Comparison of ENCODE assay signal across 21 cellular contexts in the genomic region with DNA sequence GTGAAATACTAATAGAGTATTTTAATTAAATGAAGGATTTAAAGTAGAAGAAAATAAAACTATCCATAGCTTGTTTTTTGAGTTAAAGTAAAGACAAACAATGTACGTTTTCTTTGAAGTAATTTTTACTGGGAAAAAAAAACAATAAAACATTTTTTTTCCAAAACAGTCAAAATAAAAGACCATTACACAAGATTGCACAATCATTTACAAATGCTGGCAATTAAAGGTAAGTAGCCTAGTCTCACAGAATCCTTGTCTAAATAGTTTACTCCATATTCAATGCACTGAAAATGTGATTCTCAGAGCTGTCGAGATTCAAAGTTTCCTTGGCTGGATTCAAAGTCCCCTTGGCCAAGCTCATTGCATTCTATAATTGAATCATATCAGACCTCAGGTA. TPM values are rescaled to one million over a fixed set of nuclear protein-coding genes. Genes with fewer than 3 reads are reported as not detected.
A peak's percentile ranks its signal among the peaks of the same experiment; 100 is the strongest.
DNase-seq lines count a peak whose midpoint lies in the region; ATAC-seq and TF ChIP-seq lines count a peak whose summit lies in the region.
"Had no signal": no experiment of that assay in that cellular context is flagged by ENCODE, and none has a peak within 500 bp of the region (broad histone marks: within the 10 kb centered on the region; RNA-seq: fewer than 3 reads in every experiment).

No MANE protein-coding gene starts in this region.

- DNase-seq in Calu3: no peak
- no peak for DNase-seq in Karpas-422
- no peak for DNase-seq in esophagus muscularis mucosa (ENCODE audit: extremely low spot score)
- no peak for DNase-seq in psoas muscle
- DNase-seq in epidermal melanocyte (ENCODE audit: insufficient read length, low spot score): no peak
- DNase-seq in spleen: no peak
- DNase-seq: 8988T; CD4-positive, alpha-beta memory T cell; DMS 273 treated with DMSO at 0.1 percent for 48 hours; DMS53; DND-41; EL; GM23248 had no signal

- TF ChIP-seq CTCF in Calu3 (IDR thresholded peaks at IDR 0.05; ENCODE audit: unreplicated experiment) (no peak), esophagus muscularis mucosa (IDR thresholded peaks at IDR 0.05) (no peak), psoas muscle (IDR thresholded peaks at IDR 0.05) (no peak), spleen (IDR thresholded peaks at IDR 0.05 in 8 of 11, conservative IDR thresholded peaks at IDR 0.05 in 3 of 11) (no peak)

- H2AFZ ChIP-seq in Karpas-422 (ENCODE audit: low read length): no peak overlapping the region
- H2AFZ ChIP-seq: GM23248 had no signal

- no peaks in the 10 kb centered on the region for H3K36me3 ChIP-seq in Karpas-422 (ENCODE audit: insufficient read depth, low read length)
- no peaks in the 10 kb centered on the region for H3K36me3 ChIP-seq in esophagus muscularis mucosa
- H3K36me3 ChIP-seq in psoas muscle (ENCODE audit: insufficient read depth in 1 of 2, low read depth in 1 of 2): peaks cover 0 to 4% of the 10 kb centered on the region in 2 donors
- no peaks in the 10 kb centered on the region for H3K36me3 ChIP-seq in spleen
- H3K36me3 ChIP-seq: BLaER1, HAP-1 had no signal

- no peak overlapping the region for H3K9ac ChIP-seq in Karpas-422 (ENCODE audit: low read length)
- H3K9ac ChIP-seq: BLaER1, GM23248 had no signal

- CTCF ChIA-PET in Calu3 (lab: Charles Lee): no interaction called here

- no peaks in the 10 kb centered on the region for H3K9me2 ChIP-seq in Karpas-422 (replicated peaks; ENCODE audit: insufficient read depth, low read length)

- no TSS peak for BruUV-seq in Calu3 (replicated peaks; lab: Mats Ljungman, UMichigan)

- WGBS in esophagus muscularis mucosa: 64% methylated on average over 2 of the region's 2 CpGs
- WGBS in psoas muscle, 3 donors: 53 to 55% (median 54%) methylated on average over 2 of the region's 2 CpGs
- WGBS in spleen, 5 donors: 81 to 91% (median 87%) methylated on average over 2 of the region's 2 CpGs

- H3K4me2 ChIP-seq in Karpas-422 (ENCODE audit: low read depth, low read length, poor library complexity, severe bottlenecking): no peak overlapping the region
- H3K4me2 ChIP-seq: BLaER1 had no signal

- H3K4me3 Mint-ChIP-seq in Calu3 (ENCODE audit: low read depth, unreplicated experiment): no peak overlapping the region
- H3K4me3 Mint-ChIP-seq: CD14-positive monocyte; CD4-positive, alpha-beta memory T cell had no signal

- H3K9me3 Mint-ChIP-seq in Calu3 (ENCODE audit: low read depth, unreplicated experiment): no peaks in the 10 kb centered on the region
- H3K9me3 Mint-ChIP-seq: CD14-positive monocyte; CD4-positive, alpha-beta memory T cell had no signal

- no peak for TF ChIP-seq EP300 in esophagus muscularis mucosa (IDR thresholded peaks at IDR 0.05)

- H3K4me1 ChIP-seq in Karpas-422 (ENCODE audit: low read length) (peaks cover 79% of the 10 kb centered on the region), esophagus muscularis mucosa (peaks cover 0 to 15% (median 8%) of the 10 kb centered on the region in 4 donors), psoas muscle (peaks cover 42% of the 10 kb centered on the region), spleen (no peaks in the 10 kb centered on the region)

- H3K27ac ChIP-seq in Karpas-422 (ENCODE audit: low read length) (peak overlapping the region; percentile 47; the same call in 1 of the 2 replicates), esophagus muscularis mucosa (replicated peaks in 1 of 4) (peak overlapping the region in 3 of 4 donors; percentile 30 to 66 (median 56)), psoas muscle (peak overlapping the region; percentile 99), spleen (no peak overlapping the region)
- H3K27ac ChIP-seq: BLaER1, GM23248 had no signal

- H3K27ac Mint-ChIP-seq in Calu3 (ENCODE audit: unreplicated experiment): peak overlapping the region; percentile 74
- H3K27ac Mint-ChIP-seq: CD14-positive monocyte; CD4-positive, alpha-beta memory T cell had no signal

- no peaks in the 10 kb centered on the region for H4K20me1 ChIP-seq in Karpas-422 (ENCODE audit: insufficient read depth, low read depth, low read length)
- H4K20me1 ChIP-seq: BLaER1 had no signal

- H3K79me2 ChIP-seq in Karpas-422 (ENCODE audit: low read length): no peaks in the 10 kb centered on the region

- H3K4me3 ChIP-seq in Karpas-422 (ENCODE audit: low read length) (no peak overlapping the region), esophagus muscularis mucosa (no peak overlapping the region), psoas muscle (no peak overlapping the region), spleen (no peak overlapping the region)
- H3K4me3 ChIP-seq: BLaER1, GM12878, GM23248, HAP-1 had no signal

- intact Hi-C loops in Calu3 (cut with micrococcal nuclease; ENCODE audit: unreplicated experiment): no loop called here
- intact Hi-C loops in esophagus muscularis mucosa (cut with DNase I): no loop called here
- intact Hi-C loops in psoas muscle (cut with DNase I): no loop called here
- intact Hi-C loops in spleen (cut with DNase I; ENCODE audit: low total_unique reads): no loop called here

- ATAC-seq in psoas muscle (no peak), GM19023 (IDR thresholded peaks at IDR 0.05; ENCODE audit: unreplicated experiment) (no peak)
- ATAC-seq: GM12878 had no signal

- H3K9me3 ChIP-seq in Karpas-422 (ENCODE audit: low read length) (no peaks in the 10 kb centered on the region), esophagus muscularis mucosa (no peaks in the 10 kb centered on the region), psoas muscle (no peaks in the 10 kb centered on the region), spleen (no peaks in the 10 kb centered on the region)
- H3K9me3 ChIP-seq: BLaER1, HAP-1 had no signal

- peaks cover 44% of the 10 kb centered on the region for H3K4me1 Mint-ChIP-seq in Calu3 (ENCODE audit: low read depth, unreplicated experiment)
- H3K4me1 Mint-ChIP-seq: CD14-positive monocyte; CD4-positive, alpha-beta memory T cell had no signal

- no peaks in the 10 kb centered on the region for H3K27me3 ChIP-seq in Karpas-422 (ENCODE audit: low read length)
- no peaks in the 10 kb centered on the region for H3K27me3 ChIP-seq in esophagus muscularis mucosa
- no peaks in the 10 kb centered on the region for H3K27me3 ChIP-seq in psoas muscle (ENCODE audit: insufficient read depth in 3 of 3, low read length in 2 of 3)
- no peaks in the 10 kb centered on the region for H3K27me3 ChIP-seq in spleen (replicated peaks in 1 of 7)
- H3K27me3 ChIP-seq: BLaER1 had no signal

- no peaks in the 10 kb centered on the region for H3K27me3 Mint-ChIP-seq in Calu3 (ENCODE audit: unreplicated experiment)

- no peak for TF ChIP-seq POLR2A in esophagus muscularis mucosa (IDR thresholded peaks at IDR 0.05; ENCODE audit: low read depth)
- TF ChIP-seq POLR2A in spleen (IDR thresholded peaks at IDR 0.05): no peak

- no peaks in the 10 kb centered on the region for H3K36me3 Mint-ChIP-seq in Calu3 (ENCODE audit: insufficient read depth, unreplicated experiment)
- H3K36me3 Mint-ChIP-seq: CD14-positive monocyte; CD4-positive, alpha-beta memory T cell had no signal

RNA-seq across cellular contexts. Expression of gene C4orf54, which starts 21.2 kb away (rescaled TPM):
- total RNA-seq in Calu3 (2022) (not detected in 2 replicates), esophagus muscularis mucosa (1 to 10 TPM in 1 of 4 donors, under 1 TPM in 3; under 0.01 to 2.1 (median 0.60) TPM), psoas muscle (100 to 1,000 TPM in 2 of 4 donors, 10 to 100 TPM in 2; 58.1 to 151 (median 92.5) TPM), spleen (under 1 TPM; 0.16 to 0.58 (median 0.34) TPM)
- 3.4 and 4.7 TPM in 2 replicates for total RNA-seq in Karpas-422 (2014; rRNA removed; shearing (Covaris generic); ENCODE audit: low replicate concordance)
- polyA plus RNA-seq in psoas muscle (10 to 100 TPM in 2 of 3 donors, 1 to 10 TPM in 1; 3.3 to 35.7 (median 34.0) TPM), spleen (under 1 TPM; 0.02 to 0.10 (median 0.02) TPM)
- total RNA-seq: A673; CD4-positive, alpha-beta memory T cell; G401; GM12878; GM23248 had no signal
- polyA plus RNA-seq: AG04450; CD14-positive monocyte; CD4-positive, alpha-beta memory T cell; GM23248 had no signal

Comparison
In these comparisons a context has a peak if more than half of its experiments do, and no peak if none do; other contexts are left out.
1. H3K27ac ChIP-seq: peak in Karpas-422 (single experiment), esophagus muscularis mucosa (3 of 4) and psoas muscle (single experiment); none in spleen (0 of 8).
2. RNA of gene C4orf54, which starts 21.2 kb away (total RNA-seq): 58.1 to 151 TPM in psoas muscle; 3.4 to 4.7 TPM in Karpas-422, under 0.01 to 2.1 TPM in esophagus muscularis mucosa, 0.16 to 0.58 TPM in spleen and not detected in Calu3; every median in the first group is over 10 times any median in the second.